Comparison of ENCODE assay signal across 24 cellular contexts in the genomic region with DNA sequence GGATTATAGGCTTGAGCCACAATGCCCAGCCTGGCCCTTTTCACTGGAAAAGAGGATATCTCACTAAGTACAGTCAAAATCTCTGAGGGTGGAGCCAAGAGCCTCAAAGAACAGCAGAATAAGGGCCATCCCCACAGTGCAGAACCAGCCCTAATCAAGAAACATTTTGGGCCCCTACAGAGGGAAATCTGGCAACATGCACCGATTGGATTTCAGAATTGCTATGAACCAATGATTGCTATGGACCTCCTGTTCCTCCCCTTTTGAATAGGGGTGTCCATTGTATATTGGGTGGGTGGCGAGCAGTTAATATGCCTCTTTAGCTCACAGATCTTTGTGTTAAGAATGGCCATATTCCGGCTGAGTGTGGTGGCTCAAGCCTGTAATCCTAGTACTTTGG. TPM values are rescaled to one million over a fixed set of nuclear protein-coding genes. Genes with fewer than 3 reads are reported as not detected.
"Had no signal": no experiment of that assay in that cellular context is flagged by ENCODE, and none has a peak within 500 bp of the region (broad histone marks: within the 10 kb centered on the region; RNA-seq: fewer than 3 reads in every experiment).

No MANE protein-coding gene starts in this region.

- H3K4me1 ChIP-seq: heart right ventricle, left ventricle myocardium inferior, pancreas, prostate gland, suprapubic skin, tibial artery, uterus had no signal

- H3K4me3 ChIP-seq: heart right ventricle, hepatocyte, left ventricle myocardium inferior, lung, pancreas, prostate gland, skin epidermis, suprapubic skin, thoracic aorta, tibial artery, uterus had no signal

- H3K9me3 ChIP-seq: pancreas, prostate gland, suprapubic skin, thoracic aorta, uterus had no signal

- H3K4me2 ChIP-seq: hepatocyte had no signal

- DNase-seq: heart right ventricle; kidney; left colon; left ventricle myocardium inferior; naive thymus-derived CD8-positive, alpha-beta T cell; nucleus accumbens; pancreas; posterior cingulate gyrus; retina; right cardiac atrium; stimulated activated CD4-positive, alpha-beta T cell treated with anti-CD3 and anti-CD28 coated beads, Interleukin-12 subunit alpha, Interleukin-12 subunit beta, amount 100 ng/mL, for 4 hours; stimulated activated CD4-positive, alpha-beta T cell treated with anti-CD3 and anti-CD28 coated beads, Interleukin-15, amount 100 ng/mL, for 24 hours; stimulated activated CD4-positive, alpha-beta T cell treated with anti-CD3 and anti-CD28 coated beads, Interleukin-2, amount 100 ng/mL, for 24 hours; stimulated activated CD4-positive, alpha-beta T cell treated with anti-CD3 and anti-CD28 coated beads, Interleukin-4, amount 100 ng/mL, for 1 hour; stimulated activated naive B cell treated with anti-CD40 and anti-IgM and Interleukin-4, amounts not matched to agents 10 μg/mL and 1 μg/mL and 100 μg/mL, for 72 hours; tibial artery; uterus had no signal

- H3K36me3 ChIP-seq: heart right ventricle, left ventricle myocardium inferior, pancreas, prostate gland, suprapubic skin, thoracic aorta, tibial artery, uterus had no signal

- H2AFZ ChIP-seq: hepatocyte had no signal

- FAIRE-seq: kidney, pancreas had no signal

- H3K27ac ChIP-seq: heart right ventricle, hepatocyte, left ventricle myocardium inferior, pancreas, prostate gland, skin epidermis, suprapubic skin, thoracic aorta, tibial artery, uterus had no signal

- H3K79me2 ChIP-seq: hepatocyte had no signal

- ATAC-seq: heart right ventricle; left colon; naive thymus-derived CD8-positive, alpha-beta T cell; pancreas; right cardiac atrium; sciatic nerve; stimulated activated naive B cell treated with anti-CD40 and anti-IgM and Interleukin-4, amounts not matched to agents 10 μg/mL and 1 μg/mL and 100 μg/mL, for 72 hours had no signal

- H3K27me3 ChIP-seq: heart right ventricle, hepatocyte, pancreas, suprapubic skin, uterus had no signal

RNA-seq across cellular contexts. Expression of gene SKIDA1, which starts 42.7 kb away (rescaled TPM):
- polyA plus RNA-seq: naive thymus-derived CD8-positive, alpha-beta T cell had no signal
